In genomic region chr4:113757486-113757885, GRCh38 we compare ENCODE assay signal across 13 cellular contexts. TPM values are rescaled to one million over a fixed set of nuclear protein-coding genes. Genes with fewer than 3 reads are reported as not detected.
A peak's percentile ranks its signal among the peaks of the same experiment; 100 is the strongest.
DNase-seq lines count a peak whose midpoint lies in the region; ATAC-seq, FAIRE-seq and TF ChIP-seq lines count a peak whose summit lies in the region.
"Had no signal": no experiment of that assay in that cellular context is flagged by ENCODE, and none has a peak within 500 bp of the region (broad histone marks: within the 10 kb centered on the region; RNA-seq: fewer than 3 reads in every experiment).

No MANE protein-coding gene starts in this region.

- H3K4me3 Mint-ChIP-seq in activated CD4-positive, alpha-beta T cell treated with anti-CD3 and anti-CD28 coated beads for 36 hours, result peak overlapping the region; percentile 97
- H3K4me3 Mint-ChIP-seq in osteocyte (ENCODE audit: unreplicated experiment), result peak overlapping the region; percentile 95
- H3K4me3 Mint-ChIP-seq: central memory CD8-positive, alpha-beta T cell had no signal

- H3K9me3 Mint-ChIP-seq in activated CD4-positive, alpha-beta T cell treated with anti-CD3 and anti-CD28 coated beads for 36 hours (ENCODE audit: low read depth), result no peaks in the 10 kb centered on the region
- H3K9me3 Mint-ChIP-seq in osteocyte (ENCODE audit: unreplicated experiment), result no peaks in the 10 kb centered on the region
- H3K9me3 Mint-ChIP-seq: central memory CD8-positive, alpha-beta T cell had no signal

- H3K9me2 ChIP-seq in GM23248 (ENCODE audit: insufficient read depth), result no peaks in the 10 kb centered on the region

- no peak for TF ChIP-seq RAD21 in GM12878 (IDR thresholded peaks at IDR 0.05; ENCODE audit: insufficient read depth, low read depth, low read length)

- POLR2A ChIA-PET in activated CD4-positive, alpha-beta T cell treated with anti-CD3 and anti-CD28 coated beads for 36 hours (lab: Charles Lee), result no interaction called here
- POLR2A ChIA-PET in GM12878 (lab: Charles Lee), result interaction anchor here (0.7 to 1.0 kb wide), 2 partner anchors 68 to 119 kb away, joined by 3 read pairs; no protein-coding TSS in a partner anchor

- ATAC-seq in activated CD4-positive, alpha-beta T cell treated with anti-CD3 and anti-CD28 coated beads for 36 hours, result no peak
- no peak for ATAC-seq in GM12878
- ATAC-seq in GM18502 (IDR thresholded peaks at IDR 0.05; ENCODE audit: poor library complexity, unreplicated experiment), result no peak
- ATAC-seq in upper lobe of right lung, result no peak

- H3K79me2 ChIP-seq in GM23248 (ENCODE audit: insufficient read depth) (peaks cover 84% of the 10 kb centered on the region), GM12878 (ENCODE audit: control insufficient read depth, insufficient read depth, low read length) (peaks cover 89% of the 10 kb centered on the region)

- FAIRE-seq in GM12878 (lab: Jason Lieb, UNC), result no peak
- FAIRE-seq: HTR-8/SVneo had no signal

- intact Hi-C loops in activated CD4-positive, alpha-beta T cell treated with anti-CD3 and anti-CD28 coated beads for 36 hours (cut with DNase I, micrococcal nuclease), result loop anchor here in 1 of 2 experiments (2.0 kb wide), 1 partner anchor 27 kb away; no protein-coding TSS in a partner anchor
- intact Hi-C loops in GM12878 (cut with micrococcal nuclease; ENCODE audit: unreplicated experiment), result loop anchor here (1.0 kb wide), 1 partner anchor 210 kb away; no protein-coding TSS in a partner anchor
- intact Hi-C loops in upper lobe of right lung (cut with DNase I), result loop anchor here (10.0 kb wide), 1 partner anchor 203 kb away; no protein-coding TSS in a partner anchor

- no peak for DNase-seq in activated CD4-positive, alpha-beta T cell treated with anti-CD3 and anti-CD28 coated beads for 36 hours
- no peak for DNase-seq in activated CD4-positive, alpha-beta T cell treated with anti-CD3 and anti-CD28 coated beads for 4 hours
- no peak for DNase-seq in GM23248
- no peak for DNase-seq in GM12878 (ENCODE audit: low read depth, low spot score)
- DNase-seq in osteocyte (ENCODE audit: extremely low spot score, unreplicated experiment), result no peak
- no peak for DNase-seq in upper lobe of right lung
- no peak for DNase-seq in medulla oblongata (ENCODE audit: extremely low spot score)
- DNase-seq: erythroblast, NCI-H1048 had no signal

- H3K4me2 ChIP-seq in GM23248 (ENCODE audit: unreplicated experiment) (peak overlapping the region; percentile 98), GM12878 (ENCODE audit: control insufficient read depth, insufficient read depth) (peak overlapping the region; percentile 75)

- H4K20me1 ChIP-seq in GM23248 (ENCODE audit: insufficient read depth) (no peaks in the 10 kb centered on the region), GM12878 (ENCODE audit: control insufficient read depth, insufficient read depth) (no peaks in the 10 kb centered on the region)

- 96 to 97% methylated on average over 3 of the region's 3 CpGs for WGBS in GM23248 (ENCODE audit: low coverage in 1 of 2, low lambda C conversion rate in 2 of 2, missing lambda C conversion rate in 2 of 2), 2 experiments
- 100% methylated on average over 3 of the region's 3 CpGs for WGBS in GM12878 (ENCODE audit: insufficient coverage, insufficient replicate concordance, low lambda C conversion rate, missing lambda C conversion rate)

- H3K27me3 Mint-ChIP-seq in activated CD4-positive, alpha-beta T cell treated with anti-CD3 and anti-CD28 coated beads for 36 hours, result no peaks in the 10 kb centered on the region
- no peaks in the 10 kb centered on the region for H3K27me3 Mint-ChIP-seq in osteocyte (ENCODE audit: unreplicated experiment)
- H3K27me3 Mint-ChIP-seq: central memory CD8-positive, alpha-beta T cell had no signal

- no peak for TF ChIP-seq POLR2A in GM12878 (IDR thresholded peaks at IDR 0.05; ENCODE audit: low read depth, low read length)

- H3K27me3 ChIP-seq in GM23248 (replicated peaks; ENCODE audit: insufficient read depth) (no peaks in the 10 kb centered on the region), GM12878 (replicated peaks in 1 of 2; ENCODE audit: control insufficient read depth in 2 of 2, insufficient read depth in 2 of 2, low read length in 1 of 2) (no peaks in the 10 kb centered on the region), upper lobe of right lung (no peaks in the 10 kb centered on the region)

- no peak for TF ChIP-seq EP300 in GM12878 (IDR thresholded peaks at IDR 0.05; ENCODE audit: borderline replicate concordance in 1 of 2, control insufficient read depth in 1 of 2, low read depth in 2 of 2, low read length in 2 of 2)

- no peak for TF ChIP-seq CTCF in GM12878 (IDR thresholded peaks at IDR 0.05 in 2 of 3, conservative IDR thresholded peaks at IDR 0.05 in 1 of 3; ENCODE audit: control insufficient read depth in 2 of 3, extremely low read depth in 1 of 3, insufficient read depth in 1 of 3, low read depth in 3 of 3, low read length in 3 of 3)
- no peak for TF ChIP-seq CTCF in osteocyte (IDR thresholded peaks at IDR 0.05)
- TF ChIP-seq CTCF in upper lobe of right lung (IDR thresholded peaks at IDR 0.05), result no peak

- peaks cover 43% of the 10 kb centered on the region for H3K4me1 Mint-ChIP-seq in activated CD4-positive, alpha-beta T cell treated with anti-CD3 and anti-CD28 coated beads for 36 hours
- H3K4me1 Mint-ChIP-seq in osteocyte (ENCODE audit: unreplicated experiment), result peaks cover 46% of the 10 kb centered on the region

- peak overlapping the region; percentile 87 for H3K4me3 ChIP-seq in GM23248
- H3K4me3 ChIP-seq in GM12878, result peak overlapping the region; percentile 75
- no peak overlapping the region for H3K4me3 ChIP-seq in upper lobe of right lung

- H3K36me3 ChIP-seq in GM23248 (ENCODE audit: low read depth) (peaks cover 25% of the 10 kb centered on the region), GM12878 (ENCODE audit: control insufficient read depth in 2 of 2, insufficient read depth in 2 of 2, low read length in 1 of 2) (no peaks in the 10 kb centered on the region), upper lobe of right lung (peaks cover 5% of the 10 kb centered on the region)
- H3K36me3 ChIP-seq: HAP-1 had no signal

- SMC1A ChIA-PET in GM12878 (lab: Charles Lee; ENCODE audit: uncharacterized antibody, unreplicated experiment), result interaction anchor here (0.6 to 2.5 kb wide), 13 partner anchors 47 to 217 kb away, joined by 3 to 20 read pairs (median 4); no protein-coding TSS in a partner anchor

- in situ Hi-C loops in GM23248 (cut with MboI) (loop anchor here (10.0 to 25.0 kb wide), 2 partner anchors 203 to 370 kb away; no protein-coding TSS in a partner anchor), GM12878 (cut with MboI) (no loop called here)

- H3K4me1 ChIP-seq in GM23248 (ENCODE audit: insufficient read depth) (peaks cover 50% of the 10 kb centered on the region), GM12878 (ENCODE audit: control insufficient read depth, insufficient read depth, low read length) (no peaks in the 10 kb centered on the region), upper lobe of right lung (peaks cover 31% of the 10 kb centered on the region)

- peaks cover 55% of the 10 kb centered on the region for H3F3A ChIP-seq in GM23248 (ENCODE audit: insufficient read depth)

- peaks cover 48% of the 10 kb centered on the region for H3K36me3 Mint-ChIP-seq in activated CD4-positive, alpha-beta T cell treated with anti-CD3 and anti-CD28 coated beads for 36 hours (ENCODE audit: low read depth)
- peaks cover 12% of the 10 kb centered on the region for H3K36me3 Mint-ChIP-seq in osteocyte (ENCODE audit: unreplicated experiment)

- RAD21 ChIA-PET in GM12878 (lab: Charles Lee; ENCODE audit: unreplicated experiment), result interaction anchor here (0.7 to 2.6 kb wide), 4 partner anchors 24 to 210 kb away, joined by 3 to 14 read pairs (median 8); no protein-coding TSS in a partner anchor

- H3K27ac ChIP-seq in GM23248 (peak overlapping the region; percentile 96), GM12878 (ENCODE audit: control insufficient read depth, insufficient read depth) (peak overlapping the region; percentile 69), upper lobe of right lung (no peak overlapping the region)

- CTCF ChIA-PET in activated CD4-positive, alpha-beta T cell treated with anti-CD3 and anti-CD28 coated beads for 36 hours (lab: Charles Lee), result interaction anchor here (0.8 kb wide), 1 partner anchor 80 kb away, joined by 3 read pairs; no protein-coding TSS in a partner anchor
- CTCF ChIA-PET in GM12878 (lab: Yijun Ruan, JAX), result interaction anchor here (0.5 to 1.2 kb wide), 4 partner anchors 129 to 363 kb away, joined by 3 to 6 read pairs (median 4); no protein-coding TSS in a partner anchor

- no peaks in the 10 kb centered on the region for H3K9me3 ChIP-seq in GM23248 (ENCODE audit: low read depth)
- no peaks in the 10 kb centered on the region for H3K9me3 ChIP-seq in GM12878 (replicated peaks; ENCODE audit: control insufficient read depth, insufficient read depth, low read length)
- H3K9me3 ChIP-seq in upper lobe of right lung, result no peaks in the 10 kb centered on the region
- H3K9me3 ChIP-seq: HAP-1 had no signal

- H3K27ac Mint-ChIP-seq in activated CD4-positive, alpha-beta T cell treated with anti-CD3 and anti-CD28 coated beads for 36 hours, result peak overlapping the region; percentile 98
- peak overlapping the region; percentile 80 for H3K27ac Mint-ChIP-seq in osteocyte (ENCODE audit: unreplicated experiment)

- H3K9ac ChIP-seq in GM23248 (peak overlapping the region; percentile 91), GM12878 (ENCODE audit: control insufficient read depth, insufficient read depth, low read length) (peak overlapping the region; percentile 91)

- no peak overlapping the region for H2AFZ ChIP-seq in GM23248
- no peak overlapping the region for H2AFZ ChIP-seq in GM12878 (ENCODE audit: control insufficient read depth, low read depth, low read length)

- no TSS peak for BruUV-seq in GM12878 (replicated peaks; lab: Mats Ljungman, UMichigan)

RNA-seq across cellular contexts. Expression of gene CAMK2D, which starts 4.1 kb away (rescaled TPM):
- total RNA-seq in activated CD4-positive, alpha-beta T cell treated with anti-CD3 and anti-CD28 coated beads for 36 hours, result 10 to 100 TPM; 70.3 to 71.3 TPM
- total RNA-seq in GM23248 (2014; rRNA removed; shearing (Covaris generic)), result 94.5 and 104 TPM in 2 replicates
- polyA plus RNA-seq in GM23248 (2016; fragmentation: Nextera tagmentation; extraction: Ambion mirVana) (74.4 and 78.8 TPM in 2 replicates), GM12878 (2011; rRNA removed) (88.5 and 121 TPM in 2 replicates), GM12878 (2014; fragmentation: Illumina TruSeq; extraction: Trizol) (15.2 and 17.5 TPM in 2 replicates), GM12878 (2014; fragmentation: Nextera tagmentation; extraction: Ambion mirVana) (10 to 100 TPM in 1 of 2 experiments, 1 to 10 TPM in 1; 6.9 to 10.2 TPM), GM12878 (2014; rRNA removed) (7.5 and 10.4 TPM in 2 replicates), GM12878 (2016; fragmentation: Nextera tagmentation; extraction: Ambion mirVana) (10 to 100 TPM; 10.8 to 12.3 TPM)
- 201 and 205 TPM in 2 replicates for total RNA-seq in GM12878 (2013; cell fraction: nucleolus; rRNA removed)
- total RNA-seq in GM12878 (2014; rRNA removed) (13.4 and 15.3 TPM in 2 replicates), GM12878 (2014; rRNA removed; fragmentation: Illumina TruSeq; extraction: Trizol) (18.1 and 19.4 TPM in 2 replicates), GM12878 (2021) (15.7 and 17.9 TPM in 2 replicates), osteocyte (84.3 and 86.6 TPM in 2 replicates), upper lobe of right lung (46.1 TPM)
- 11.9 TPM for polyA plus RNA-seq in GM12878 (2011; ENCODE audit: low read depth)
- polyA plus RNA-seq in GM12878 (2011; cell fraction: cytosol; rRNA removed), result 35.3 and 42.7 TPM in 2 replicates
- 83.0 and 83.1 TPM in 2 replicates for polyA plus RNA-seq in GM12878 (2011; cell fraction: nucleus; rRNA removed)
- polyA plus RNA-seq in GM12878 (2012), result 13.3 and 21.3 TPM in 2 replicates
- polyA minus RNA-seq in GM12878 (2011; rRNA and poly(A)+ RNA removed), result 125 and 156 TPM in 2 replicates
- polyA minus RNA-seq in GM12878 (2011; cell fraction: cytosol; rRNA and poly(A)+ RNA removed), result 50.9 and 53.1 TPM in 2 replicates
- polyA minus RNA-seq in GM12878 (2011; cell fraction: nucleus; rRNA and poly(A)+ RNA removed), result 254 and 438 TPM in 2 replicates
